ENCODE assay signal across 14 cellular contexts in the genomic region with DNA sequence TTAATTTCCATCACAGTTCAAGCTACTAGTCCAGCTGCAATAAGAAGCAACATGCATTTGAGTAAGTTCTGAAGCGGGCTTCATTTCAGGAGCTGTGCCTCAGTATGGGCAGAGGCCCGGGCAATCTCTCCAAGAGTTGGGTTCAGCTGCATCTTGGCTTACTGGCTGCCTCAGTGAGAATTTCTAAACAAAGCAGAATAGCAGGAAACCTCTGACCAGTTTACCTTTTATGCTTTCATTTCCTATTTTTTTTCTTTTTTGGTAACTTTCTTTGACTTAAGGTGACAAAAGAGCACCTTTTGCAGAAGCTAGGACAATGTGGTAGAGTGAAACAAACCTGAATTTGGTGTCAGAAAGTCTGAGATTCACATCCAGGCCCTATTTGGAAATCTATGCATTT. TPM values are rescaled to one million over a fixed set of nuclear protein-coding genes. Genes with fewer than 3 reads are reported as not detected.
DNase-seq lines count a peak whose midpoint lies in the region; ATAC-seq and TF ChIP-seq lines count a peak whose summit lies in the region.
"Had no signal": no experiment of that assay in that cellular context is flagged by ENCODE, and none has a peak within 500 bp of the region (broad histone marks: within the 10 kb centered on the region; RNA-seq: fewer than 3 reads in every experiment).

No MANE protein-coding gene starts in this region.

- H3K4me1 ChIP-seq in lower lobe of right lung (peaks cover 10% of the 10 kb centered on the region), sigmoid colon (peaks cover 0 to 16% (median 5%) of the 10 kb centered on the region in 4 donors)

- 87 to 92% methylated on average over 2 of the region's 2 CpGs for WGBS in sigmoid colon, 2 donors

- H3K4me3 ChIP-seq in lower lobe of right lung (no peak overlapping the region), sigmoid colon (no peak overlapping the region)

- H3K9me3 ChIP-seq in lower lobe of right lung (peaks cover 4% of the 10 kb centered on the region), sigmoid colon (peaks cover 0 to 3% (median 2%) of the 10 kb centered on the region in 4 donors)

- no peak for TF ChIP-seq EP300 in sigmoid colon (IDR thresholded peaks at IDR 0.05)

- no peak for TF ChIP-seq POLR2A in sigmoid colon (IDR thresholded peaks at IDR 0.05)

- peak overlapping the region; percentile 1 for H3K27ac ChIP-seq in lower lobe of right lung
- no peak overlapping the region for H3K27ac ChIP-seq in sigmoid colon

- H3K27me3 ChIP-seq in lower lobe of right lung (ENCODE audit: low read depth) (no peaks in the 10 kb centered on the region), sigmoid colon (no peaks in the 10 kb centered on the region)

- TF ChIP-seq CTCF in lower lobe of right lung (IDR thresholded peaks at IDR 0.05) (no peak), sigmoid colon (IDR thresholded peaks at IDR 0.05) (no peak)

- H3K36me3 ChIP-seq in lower lobe of right lung (no peaks in the 10 kb centered on the region), sigmoid colon (no peaks in the 10 kb centered on the region)

- ATAC-seq in GM18517 (IDR thresholded peaks at IDR 0.05; ENCODE audit: unreplicated experiment) (peak; percentile 16), GM21515 (IDR thresholded peaks at IDR 0.05; ENCODE audit: unreplicated experiment) (peak; percentile 32), HG03342 (IDR thresholded peaks at IDR 0.05; ENCODE audit: unreplicated experiment) (peak; percentile 15), lower lobe of right lung (no peak)

- intact Hi-C loops in lower lobe of right lung (cut with DNase I) (no loop called here), sigmoid colon (cut with DNase I) (no loop called here)

- DNase-seq in lower lobe of right lung (no peak), NCI-H1694 treated with DMSO at 0.1 percent for 48 hours (lab: John Stamatoyannopoulos, UW) (no peak), NCI-H82 (lab: John Stamatoyannopoulos, UW) (no peak), NCI-H748 (lab: John Stamatoyannopoulos, UW; ENCODE audit: unreplicated experiment) (no peak), sigmoid colon (no peak)
- DNase-seq: DMS79 treated with DMSO at 0.1 percent for 48 hours; endodermal cell; NCI-H2029; Right ventricle myocardium superior; stimulated activated CD4-positive, alpha-beta T cell treated with anti-CD3 and anti-CD28 coated beads, Interleukin-12 subunit alpha, Interleukin-12 subunit beta, amount 100 ng/mL, for 4 hours; stimulated activated naive CD8-positive, alpha-beta T cell treated with anti-CD3 and anti-CD28 coated beads, Interleukin-15, Interleukin-2, amounts not matched to agents 100 U/mL and 50 U/mL, for 24 hours had no signal

RNA-seq across cellular contexts. Expression of a gene that starts 51.0 kb away (rescaled TPM):
- total RNA-seq in lower lobe of right lung (9.0 TPM), sigmoid colon (10 to 100 TPM; 37.9 to 53.9 (median 43.9) TPM)
- polyA plus RNA-seq in sigmoid colon: 1 to 10 TPM; 2.3 to 3.2 (median 2.4) TPM

Comparison
In these comparisons a context has a peak if more than half of its experiments do, and no peak if none do; other contexts are left out.
1. ATAC-seq: peak in GM18517 (single experiment), GM21515 (single experiment) and HG03342 (single experiment); none in lower lobe of right lung (0 of 2).